In genomic region chr5:135517631-135518030, GRCh38 we compare ENCODE assay signal across 8 cellular contexts. TPM values are rescaled to one million over a fixed set of nuclear protein-coding genes. Genes with fewer than 3 reads are reported as not detected.
"Had no signal": no experiment of that assay in that cellular context is flagged by ENCODE, and none has a peak within 500 bp of the region (broad histone marks: within the 10 kb centered on the region; RNA-seq: fewer than 3 reads in every experiment).

No MANE protein-coding gene starts in this region.

- DNase-seq: IMR-90, KBM-7, KG1 had no signal

- FAIRE-seq: HTR-8/SVneo had no signal

- H3K27ac ChIP-seq: HL-60 had no signal

RNA-seq across cellular contexts. Expression of gene NEUROG1, which starts 18.1 kb away (rescaled TPM):
- total RNA-seq: HT-29, HT1080, IMR-90 had no signal
- polyA plus RNA-seq: IgD-negative memory B cell, IMR-90 had no signal
